Comparison of ENCODE assay signal across 13 cellular contexts in the genomic region with DNA sequence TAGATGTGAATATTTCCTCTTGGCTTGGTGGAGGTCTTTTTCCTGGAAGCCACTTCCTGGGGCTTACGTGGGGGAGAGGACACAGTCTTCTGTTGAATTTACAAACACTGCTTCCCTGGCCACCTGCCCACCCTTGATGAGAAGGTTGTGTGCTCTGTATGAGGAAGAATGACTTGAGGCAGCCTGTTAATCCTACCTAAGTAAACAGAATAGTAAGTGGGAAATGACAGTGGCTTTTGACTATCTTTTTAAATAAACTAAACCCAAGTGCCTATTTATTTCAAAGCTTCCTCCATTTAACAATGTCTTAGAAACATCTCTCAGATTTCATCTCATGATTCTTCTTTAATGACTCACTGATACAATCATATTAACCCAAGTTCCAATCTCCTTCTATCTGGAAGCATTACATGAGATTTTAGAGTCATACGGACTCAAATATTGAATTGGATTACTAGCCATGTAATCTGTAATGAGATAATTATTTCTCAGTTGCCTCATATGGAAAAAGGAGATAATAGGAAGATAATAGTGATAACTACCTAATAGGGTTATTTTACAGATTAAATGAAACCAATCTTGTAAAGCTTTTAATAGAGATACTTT.
DNase-seq lines count a peak whose midpoint lies in the region; ATAC-seq and TF ChIP-seq lines count a peak whose summit lies in the region.
"Had no signal": no experiment of that assay in that cellular context is flagged by ENCODE, and none has a peak within 500 bp of the region (broad histone marks: within the 10 kb centered on the region; RNA-seq: fewer than 3 reads in every experiment).

No MANE protein-coding gene starts in this region.

- H3K27ac ChIP-seq in heart left ventricle (peak overlapping the region in 1 of 12 donors; percentile 29), gastrocnemius medialis (peak overlapping the region in 1 of 4 donors; percentile 31)

- H3K27me3 Mint-ChIP-seq in stimulated activated naive CD8-positive, alpha-beta T cell treated with anti-CD3 and anti-CD28 coated beads, Interleukin-15, amount 100 ng/mL, for 72 hours = peaks cover 27% of the 10 kb centered on the region

- in situ Hi-C loops in gastrocnemius medialis (cut with MboI; ENCODE audit: low sequenced_read_pairs in 4 of 4) = no loop called here

- peak in 3 of 4 donors; percentile 42 to 63 (median 49) for ATAC-seq in heart left ventricle
- peak; percentile 21 to 24 for ATAC-seq in gastrocnemius medialis
- ATAC-seq in stimulated activated naive CD8-positive, alpha-beta T cell treated with anti-CD3 and anti-CD28 coated beads, Interleukin-15, amount 100 ng/mL, for 72 hours = no peak
- ATAC-seq: esophagus mucosa; naive thymus-derived CD8-positive, alpha-beta T cell had no signal

- intact Hi-C loops in heart left ventricle (cut with DNase I) (loop anchor here in 3 of 10 donors (10.0 kb wide), 2 partner anchors 73 to 83 kb away; no protein-coding TSS in a partner anchor), gastrocnemius medialis (cut with DNase I; ENCODE audit: low total_unique reads) (no loop called here)

- no peaks in the 10 kb centered on the region for H3K9me3 ChIP-seq in heart left ventricle
- H3K9me3 ChIP-seq in gastrocnemius medialis = no peaks in the 10 kb centered on the region

- DNase-seq in H4 (ENCODE audit: low spot score) = peak; percentile 92
- peak; percentile 8 to 12 for DNase-seq in SHP77 (lab: John Stamatoyannopoulos, UW)
- DNase-seq in heart left ventricle = peak in 3 of 5 donors; percentile 32 to 58 (median 44)
- DNase-seq in gastrocnemius medialis = no peak
- DNase-seq in GM19238 (ENCODE audit: insufficient read length, low spot score) = no peak
- no peak for DNase-seq in middle frontal gyrus (ENCODE audit: extremely low spot score, low spot score)
- DNase-seq in stimulated activated naive CD8-positive, alpha-beta T cell treated with anti-CD3 and anti-CD28 coated beads, Interleukin-15, amount 100 ng/mL, for 72 hours = no peak
- no peak for DNase-seq in effector CD8-positive, alpha-beta T cell (lab: John Stamatoyannopoulos, UW)
- DNase-seq: activated naive CD8-positive, alpha-beta T cell treated with anti-CD3 and anti-CD28 coated beads for 36 hours; Kasumi-1; naive thymus-derived CD8-positive, alpha-beta T cell; OCI-M1 had no signal

- H3K4me3 ChIP-seq in heart left ventricle (no peak overlapping the region), gastrocnemius medialis (no peak overlapping the region)

- no peaks in the 10 kb centered on the region for H3K36me3 ChIP-seq in heart left ventricle
- no peaks in the 10 kb centered on the region for H3K36me3 ChIP-seq in gastrocnemius medialis

- H3K4me1 Mint-ChIP-seq in stimulated activated naive CD8-positive, alpha-beta T cell treated with anti-CD3 and anti-CD28 coated beads, Interleukin-15, amount 100 ng/mL, for 72 hours = no peaks in the 10 kb centered on the region
- H3K4me1 Mint-ChIP-seq: activated naive CD8-positive, alpha-beta T cell treated with anti-CD3 and anti-CD28 coated beads for 36 hours; naive thymus-derived CD8-positive, alpha-beta T cell had no signal

- H3K4me1 ChIP-seq in heart left ventricle = peaks cover 0 to 12% (median 0%) of the 10 kb centered on the region in 12 donors
- peaks cover 0 to 17% of the 10 kb centered on the region in 2 donors for H3K4me1 ChIP-seq in gastrocnemius medialis

- TF ChIP-seq CTCF in heart left ventricle (IDR thresholded peaks at IDR 0.05) (no peak), gastrocnemius medialis (IDR thresholded peaks at IDR 0.05 in 4 of 5, conservative IDR thresholded peaks at IDR 0.05 in 1 of 5) (no peak)

- peak overlapping the region in 1 of 2 donors; percentile 15 for H3K27ac Mint-ChIP-seq in stimulated activated naive CD8-positive, alpha-beta T cell treated with anti-CD3 and anti-CD28 coated beads, Interleukin-15, amount 100 ng/mL, for 72 hours
- H3K27ac Mint-ChIP-seq: activated naive CD8-positive, alpha-beta T cell treated with anti-CD3 and anti-CD28 coated beads for 36 hours; naive thymus-derived CD8-positive, alpha-beta T cell had no signal

- H3K9me3 Mint-ChIP-seq in stimulated activated naive CD8-positive, alpha-beta T cell treated with anti-CD3 and anti-CD28 coated beads, Interleukin-15, amount 100 ng/mL, for 72 hours = no peaks in the 10 kb centered on the region
- H3K9me3 Mint-ChIP-seq: activated naive CD8-positive, alpha-beta T cell treated with anti-CD3 and anti-CD28 coated beads for 36 hours; naive thymus-derived CD8-positive, alpha-beta T cell had no signal

- H3K27me3 ChIP-seq in heart left ventricle (no peaks in the 10 kb centered on the region), gastrocnemius medialis (no peaks in the 10 kb centered on the region)

- TF ChIP-seq POLR2A in heart left ventricle (IDR thresholded peaks at IDR 0.05) = no peak
- TF ChIP-seq POLR2A in gastrocnemius medialis (IDR thresholded peaks at IDR 0.05) = no peak

- no peak overlapping the region for H3K4me3 Mint-ChIP-seq in stimulated activated naive CD8-positive, alpha-beta T cell treated with anti-CD3 and anti-CD28 coated beads, Interleukin-15, amount 100 ng/mL, for 72 hours
- H3K4me3 Mint-ChIP-seq: activated naive CD8-positive, alpha-beta T cell treated with anti-CD3 and anti-CD28 coated beads for 36 hours; naive thymus-derived CD8-positive, alpha-beta T cell had no signal

- 23 to 49% (median 34%) methylated on average over 2 of the region's 2 CpGs for WGBS in heart left ventricle, 4 donors

Comparison
In these comparisons a context has a peak if more than half of its experiments do, and no peak if none do; other contexts are left out.
1. DNase-seq: peak in H4 (single experiment), SHP77 (2 of 2) and heart left ventricle (3 of 5); none in gastrocnemius medialis (0 of 2), GM19238 (single experiment), middle frontal gyrus (single experiment), stimulated activated naive CD8-positive, alpha-beta T cell treated with anti-CD3 and anti-CD28 coated beads, Interleukin-15, amount 100 ng/mL, for 72 hours (0 of 2) and effector CD8-positive, alpha-beta T cell (single experiment).